ENCODE assay signal across 19 cellular contexts in genomic region chr2:7280790-7281189, GRCh38.
A peak's percentile ranks its signal among the peaks of the same experiment; 100 is the strongest.
DNase-seq lines count a peak whose midpoint lies in the region; ATAC-seq, FAIRE-seq and TF ChIP-seq lines count a peak whose summit lies in the region.
"Had no signal": no experiment of that assay in that cellular context is flagged by ENCODE, and none has a peak within 500 bp of the region (broad histone marks: within the 10 kb centered on the region; RNA-seq: fewer than 3 reads in every experiment).

No MANE protein-coding gene starts in this region.

- peaks cover 4% of the 10 kb centered on the region for H3K9me3 Mint-ChIP-seq in neural progenitor cell
- H3K9me3 Mint-ChIP-seq: T-cell had no signal

- H3K27ac Mint-ChIP-seq in neural progenitor cell: peak overlapping the region; percentile 88
- H3K27ac Mint-ChIP-seq: HFFc6, T-cell had no signal

- no peak overlapping the region for H3K4me3 Mint-ChIP-seq in neural progenitor cell
- H3K4me3 Mint-ChIP-seq: HFFc6, T-cell had no signal

- no peaks in the 10 kb centered on the region for H3K79me2 ChIP-seq in neural progenitor cell (ENCODE audit: low read depth)

- H3K9me3 ChIP-seq in neural progenitor cell (ENCODE audit: low read depth) (no peaks in the 10 kb centered on the region), heart left ventricle (no peaks in the 10 kb centered on the region)

- no peaks in the 10 kb centered on the region for H3K36me3 Mint-ChIP-seq in neural progenitor cell
- H3K36me3 Mint-ChIP-seq: T-cell had no signal

- no peaks in the 10 kb centered on the region for H3K27me3 ChIP-seq in neural progenitor cell
- peaks cover 0 to 5% (median 0%) of the 10 kb centered on the region in 9 donors for H3K27me3 ChIP-seq in heart left ventricle

- peaks cover 16% of the 10 kb centered on the region for H3K4me1 Mint-ChIP-seq in neural progenitor cell

- H3K36me3 ChIP-seq in neural progenitor cell (no peaks in the 10 kb centered on the region), heart left ventricle (no peaks in the 10 kb centered on the region)

- 65 to 94% (median 83%) methylated on average over 3 of the region's 3 CpGs for WGBS in heart left ventricle, 4 donors

- no peaks in the 10 kb centered on the region for H4K20me1 ChIP-seq in neural progenitor cell (ENCODE audit: low read depth)

- H3K27me3 Mint-ChIP-seq in neural progenitor cell (ENCODE audit: insufficient read depth, low read depth): no peaks in the 10 kb centered on the region

- H3K4me2 ChIP-seq in neural progenitor cell: no peak overlapping the region

- H3K4me3 ChIP-seq in neural progenitor cell (no peak overlapping the region), heart left ventricle (no peak overlapping the region), foreskin fibroblast (ENCODE audit: low read depth in 1 of 2, low read length in 2 of 2) (no peak overlapping the region)
- H3K4me3 ChIP-seq: SK-N-MC had no signal

- H3K4me1 ChIP-seq in neural progenitor cell: peaks cover 9% of the 10 kb centered on the region
- H3K4me1 ChIP-seq in heart left ventricle: no peaks in the 10 kb centered on the region

- peak; percentile 67 for ATAC-seq in GM18868 (IDR thresholded peaks at IDR 0.05; ENCODE audit: unreplicated experiment)
- peak; percentile 75 for ATAC-seq in GM21526 (IDR thresholded peaks at IDR 0.05; ENCODE audit: low FRiP score, unreplicated experiment)
- ATAC-seq in HG03159 (IDR thresholded peaks at IDR 0.05; ENCODE audit: unreplicated experiment): peak; percentile 52
- ATAC-seq in heart left ventricle: no peak
- no peak for ATAC-seq in HG03095 (IDR thresholded peaks at IDR 0.05; ENCODE audit: unreplicated experiment)
- ATAC-seq: T-cell had no signal

- TF ChIP-seq CTCF in neural progenitor cell (IDR thresholded peaks at IDR 0.05): no peak
- TF ChIP-seq CTCF in heart left ventricle (IDR thresholded peaks at IDR 0.05): no peak
- TF ChIP-seq CTCF in foreskin fibroblast (IDR thresholded peaks at IDR 0.05; ENCODE audit: low read depth, low read length): no peak

- no peak for DNase-seq in neural progenitor cell (ENCODE audit: low spot score)
- DNase-seq in heart left ventricle: no peak
- no peak for DNase-seq in GM19239 (ENCODE audit: insufficient read length, low spot score)
- DNase-seq in foreskin fibroblast: no peak
- DNase-seq: ACHN, COR-L47, HFFc6, NCI-H1048, NCI-H1436 treated with DMSO at 0.1 percent for 48 hours, NCI-H2081 treated with DMSO at 0.1 percent for 48 hours, NCI-H510A, T-cell, T-helper 9 cell had no signal

- no peak overlapping the region for H3K9ac ChIP-seq in neural progenitor cell

- H3K27ac ChIP-seq in neural progenitor cell (no peak overlapping the region), heart left ventricle (no peak overlapping the region)
- H3K27ac ChIP-seq: SK-N-MC had no signal

- TF ChIP-seq POLR2A in heart left ventricle (IDR thresholded peaks at IDR 0.05): no peak

- FAIRE-seq in GM19239 (lab: Jason Lieb, UNC): no peak
- FAIRE-seq: H54 had no signal

- no peaks in the 10 kb centered on the region for H3F3A ChIP-seq in neural progenitor cell (ENCODE audit: low read depth)

- intact Hi-C loops in heart left ventricle (cut with DNase I): no loop called here

- H2AFZ ChIP-seq in neural progenitor cell (replicated peaks): peak overlapping the region; percentile 40

Comparison
In these comparisons a context has a peak if more than half of its experiments do, and no peak if none do; other contexts are left out.
1. ATAC-seq: peak in GM18868 (single experiment), GM21526 (single experiment) and HG03159 (single experiment); none in heart left ventricle (0 of 4) and HG03095 (single experiment).